Comparison of ENCODE assay signal across 21 cellular contexts in the genomic region with DNA sequence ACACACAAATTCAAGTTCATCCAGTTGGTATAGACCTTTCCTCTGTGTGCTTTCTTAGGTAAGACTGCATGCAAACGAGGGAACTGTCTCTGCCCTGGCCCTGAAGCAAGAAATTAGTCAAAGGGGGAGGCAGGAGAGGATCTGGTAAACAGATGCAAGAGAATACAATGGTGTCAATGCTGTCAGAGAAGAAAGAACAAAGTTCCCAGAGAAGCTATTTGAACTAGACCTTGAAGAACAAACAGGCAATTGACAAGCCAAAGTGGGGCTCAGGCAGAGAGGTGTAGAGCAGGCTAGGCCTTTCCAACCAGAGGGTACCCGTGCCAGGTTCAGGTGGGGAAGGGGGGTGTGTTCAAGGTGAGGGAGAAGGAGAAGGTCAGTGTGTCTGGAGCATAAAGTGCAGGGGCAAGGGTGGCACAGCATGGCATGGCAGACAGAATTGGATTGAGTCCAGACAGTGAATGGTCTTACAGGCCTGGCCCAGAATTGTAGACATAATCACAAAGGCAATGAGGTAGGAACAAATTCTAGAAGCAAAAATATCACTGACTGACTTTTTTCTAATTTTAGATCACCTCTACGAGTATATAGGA.
"Had no signal": no experiment of that assay in that cellular context is flagged by ENCODE, and none has a peak within 500 bp of the region (broad histone marks: within the 10 kb centered on the region; RNA-seq: fewer than 3 reads in every experiment).

No MANE protein-coding gene starts in this region.

- H3K36me3 Mint-ChIP-seq: naive thymus-derived CD8-positive, alpha-beta T cell; stimulated activated memory B cell treated with anti-CD40 and anti-IgM and Interleukin-4, amounts not matched to agents 10 μg/mL and 1 μg/mL and 100 μg/mL, for 72 hours had no signal

- H3K4me3 Mint-ChIP-seq: activated B cell treated with CpG ODN at 0.5 μM for 24 hours; activated CD8-positive, alpha-beta T cell treated with anti-CD3 and anti-CD28 coated beads for 36 hours; activated naive CD8-positive, alpha-beta T cell treated with anti-CD3 and anti-CD28 coated beads, Interleukin-2, amount 50 U/mL, for 24 hours; central memory CD8-positive, alpha-beta T cell; naive thymus-derived CD8-positive, alpha-beta T cell; stimulated activated memory B cell treated with anti-CD40 and anti-IgM and Interleukin-4, amounts not matched to agents 10 μg/mL and 1 μg/mL and 100 μg/mL, for 72 hours had no signal

- H3K27me3 ChIP-seq: brain microvascular endothelial cell, gastrocnemius medialis, spleen, testis, upper lobe of right lung had no signal

- H3K9me3 ChIP-seq: gastrocnemius medialis, testis, upper lobe of right lung had no signal

- H3K27ac Mint-ChIP-seq: activated B cell treated with CpG ODN at 0.5 μM for 24 hours; activated CD8-positive, alpha-beta T cell treated with anti-CD3 and anti-CD28 coated beads for 36 hours; activated naive CD8-positive, alpha-beta T cell treated with anti-CD3 and anti-CD28 coated beads, Interleukin-2, amount 50 U/mL, for 24 hours; activated T-helper 2 cell treated with anti-CD3 and anti-CD28 coated beads, Interferon-gamma antibody, Interleukin-2, Interleukin-4, amounts not matched to agents 10 μg/mL and 5 μg/mL and 100 μg/mL, durations not matched to agents 14 hours and 24 hours and 36 hours; naive thymus-derived CD8-positive, alpha-beta T cell; stimulated activated memory B cell treated with anti-CD40 and anti-IgM and Interleukin-4, amounts not matched to agents 10 μg/mL and 1 μg/mL and 100 μg/mL, for 72 hours had no signal

- H3K9me3 Mint-ChIP-seq: activated B cell treated with CpG ODN at 0.5 μM for 24 hours; activated CD8-positive, alpha-beta T cell treated with anti-CD3 and anti-CD28 coated beads for 36 hours; activated naive CD8-positive, alpha-beta T cell treated with anti-CD3 and anti-CD28 coated beads, Interleukin-2, amount 50 U/mL, for 24 hours; activated T-helper 2 cell treated with anti-CD3 and anti-CD28 coated beads, Interferon-gamma antibody, Interleukin-2, Interleukin-4, amounts not matched to agents 10 μg/mL and 5 μg/mL and 100 μg/mL, durations not matched to agents 14 hours and 24 hours and 36 hours; central memory CD8-positive, alpha-beta T cell; naive thymus-derived CD8-positive, alpha-beta T cell; stimulated activated memory B cell treated with anti-CD40 and anti-IgM and Interleukin-4, amounts not matched to agents 10 μg/mL and 1 μg/mL and 100 μg/mL, for 72 hours had no signal

- H3K4me3 ChIP-seq: coronary artery, gastrocnemius medialis, spleen, testis, upper lobe of right lung had no signal

- H3K4me1 Mint-ChIP-seq: activated naive CD8-positive, alpha-beta T cell treated with anti-CD3 and anti-CD28 coated beads, Interleukin-2, amount 50 U/mL, for 24 hours; central memory CD8-positive, alpha-beta T cell; naive thymus-derived CD8-positive, alpha-beta T cell; stimulated activated memory B cell treated with anti-CD40 and anti-IgM and Interleukin-4, amounts not matched to agents 10 μg/mL and 1 μg/mL and 100 μg/mL, for 72 hours had no signal

- H3K27ac ChIP-seq: brain microvascular endothelial cell, coronary artery, gastrocnemius medialis, spleen, testis, upper lobe of right lung had no signal

- H3K4me1 ChIP-seq: gastrocnemius medialis, upper lobe of right lung had no signal

- DNase-seq: activated B cell treated with CpG ODN at 0.5 μM for 24 hours; activated CD4-positive, alpha-beta T cell treated with anti-CD3 and anti-CD28 coated beads for 48 hours; activated CD8-positive, alpha-beta T cell treated with anti-CD3 and anti-CD28 coated beads for 36 hours; activated naive CD4-positive, alpha-beta T cell treated with Interleukin-2 at 50 U/mL for 16 hours; activated naive CD8-positive, alpha-beta T cell treated with anti-CD3 and anti-CD28 coated beads, Interleukin-2, amount 50 U/mL, for 24 hours; activated T-cell treated with anti-CD3 and anti-CD28 coated beads, Interleukin-2, amount 50 U/mL, for 1 hour; anterior cingulate cortex; brain microvascular endothelial cell; gastrocnemius medialis; head of caudate nucleus; kidney glomerular epithelial cell; naive thymus-derived CD8-positive, alpha-beta T cell; spleen; stimulated activated CD4-positive, alpha-beta T cell treated with anti-CD3 and anti-CD28 coated beads, Interleukin-4, amount 100 ng/mL, for 4 hours; testis; upper lobe of right lung had no signal

- H3K36me3 ChIP-seq: brain microvascular endothelial cell, gastrocnemius medialis, spleen, upper lobe of right lung had no signal

- ATAC-seq: activated CD8-positive, alpha-beta T cell treated with anti-CD3 and anti-CD28 coated beads for 36 hours; activated naive CD8-positive, alpha-beta T cell treated with anti-CD3 and anti-CD28 coated beads, Interleukin-2, amount 50 U/mL, for 24 hours; esophagus mucosa; gastrocnemius medialis; naive thymus-derived CD8-positive, alpha-beta T cell; stimulated activated memory B cell treated with anti-CD40 and anti-IgM and Interleukin-4, amounts not matched to agents 10 μg/mL and 1 μg/mL and 100 μg/mL, for 72 hours; upper lobe of right lung had no signal
